In the genomic region with DNA sequence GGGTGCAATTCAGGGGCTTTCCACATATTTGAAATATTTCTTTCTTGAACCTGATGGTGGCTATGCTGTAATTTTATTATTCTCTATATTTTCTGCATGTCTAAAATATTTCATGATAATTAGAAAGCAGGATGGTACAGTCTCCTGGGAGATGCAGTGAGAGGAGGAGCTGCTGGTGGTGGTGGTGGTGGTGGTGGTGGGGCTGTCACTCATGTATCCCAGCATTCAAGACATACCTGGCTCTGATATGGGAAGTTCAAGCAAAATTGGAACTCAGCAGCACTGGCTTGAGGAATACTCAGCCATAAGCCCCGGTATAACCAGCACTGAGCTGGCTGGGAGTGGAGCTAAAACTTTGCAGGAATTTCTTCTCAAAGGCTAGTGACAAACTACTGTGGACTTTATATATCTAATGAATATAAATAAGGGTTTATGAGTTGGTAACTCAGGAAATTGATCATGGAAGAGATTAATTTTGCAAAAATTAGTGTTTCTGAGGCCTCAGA, we compare ENCODE assay signal across 12 cellular contexts.
DNase-seq lines count a peak whose midpoint lies in the region; ATAC-seq and TF ChIP-seq lines count a peak whose summit lies in the region.
"Had no signal": no experiment of that assay in that cellular context is flagged by ENCODE, and none has a peak within 500 bp of the region (broad histone marks: within the 10 kb centered on the region; RNA-seq: fewer than 3 reads in every experiment).

No MANE protein-coding gene starts in this region.

- H4K8ac ChIP-seq in mesenchymal stem cell (ENCODE audit: low read length): no peak overlapping the region

- ATAC-seq in activated B cell treated with CpG ODN at 0.5 μM for 24 hours (ENCODE audit: low read depth) (no peak), HG02981 (IDR thresholded peaks at IDR 0.05; ENCODE audit: unreplicated experiment) (no peak)
- no peak for ATAC-seq in naive thymus-derived CD8-positive, alpha-beta T cell

- H3K14ac ChIP-seq in mesenchymal stem cell (ENCODE audit: low read length in 2 of 2): no peak overlapping the region

- no peaks in the 10 kb centered on the region for H3K79me1 ChIP-seq in mesenchymal stem cell (replicated peaks; ENCODE audit: low read length, poor library complexity, severe bottlenecking)

- intact Hi-C loops in activated B cell treated with CpG ODN at 0.5 μM for 24 hours (cut with micrococcal nuclease): loop anchor here (1.0 kb wide), 7 partner anchors 22 to 358 kb away; partner anchors contain the start of gene PLK1

- peaks cover 0 to 76% (median 9%) of the 10 kb centered on the region in 11 experiments; a peak in 13 of 22 replicates for H3K36me3 ChIP-seq in BLaER1 treated with 17β-estradiol and CSF1 and Interleukin-3, amounts not matched to agents 10 nM and 100 nM
- peaks cover 3% of the 10 kb centered on the region for H3K36me3 ChIP-seq in CD8-positive, alpha-beta memory T cell (ENCODE audit: insufficient read depth, low read length)
- H3K36me3 ChIP-seq in mesenchymal stem cell (ENCODE audit: control insufficient read depth in 1 of 2, insufficient read depth in 2 of 2, low read depth in 1 of 2, low read length in 2 of 2): no peaks in the 10 kb centered on the region
- H3K36me3 ChIP-seq: BE2C had no signal

- peaks cover 23 to 44% (median 39%) of the 10 kb centered on the region in 10 experiments for H3K4me1 ChIP-seq in BLaER1 treated with 17β-estradiol and CSF1 and Interleukin-3, amounts not matched to agents 10 nM and 100 nM
- H3K4me1 ChIP-seq in CD8-positive, alpha-beta memory T cell (ENCODE audit: insufficient read depth, low read length): peaks cover 42% of the 10 kb centered on the region
- H3K4me1 ChIP-seq in mesenchymal stem cell (ENCODE audit: control insufficient read depth, insufficient read depth, low read depth, low read length): no peaks in the 10 kb centered on the region
- H3K4me1 ChIP-seq: BE2C had no signal

- no peak overlapping the region for H2BK120ac ChIP-seq in mesenchymal stem cell (ENCODE audit: low read depth, low read length)

- no peak for TF ChIP-seq CTCF in activated B cell treated with CpG ODN at 0.5 μM for 24 hours (IDR thresholded peaks at IDR 0.05)

- no peak for DNase-seq in CD8-positive, alpha-beta memory T cell
- no peak for DNase-seq in activated B cell treated with CpG ODN at 0.5 μM for 24 hours
- DNase-seq in naive thymus-derived CD8-positive, alpha-beta T cell: no peak
- no peak for DNase-seq in effector CD8-positive, alpha-beta T cell (lab: John Stamatoyannopoulos, UW)
- no peak for DNase-seq in midbrain (lab: John Stamatoyannopoulos, UW)
- DNase-seq in mesenchymal stem cell: no peak
- DNase-seq: NCI-H1092 had no signal

- POLR2A ChIA-PET in CD8-positive, alpha-beta memory T cell (lab: Charles Lee): interaction anchor here (0.7 to 0.9 kb wide), 2 partner anchors 232 to 257 kb away, joined by 3 read pairs; no protein-coding TSS in a partner anchor
- POLR2A ChIA-PET in activated B cell treated with CpG ODN at 0.5 μM for 24 hours (lab: Charles Lee): interaction anchor here (0.6 to 2.4 kb wide), 4 partner anchors 167 to 233 kb away, joined by 3 to 15 read pairs (median 3); no protein-coding TSS in a partner anchor
- POLR2A ChIA-PET in naive thymus-derived CD8-positive, alpha-beta T cell (lab: Charles Lee): interaction anchor here (0.6 to 5.9 kb wide), 5 partner anchors 21 to 235 kb away, joined by 3 to 47 read pairs (median 15); no protein-coding TSS in a partner anchor

- no peak overlapping the region for H3K18ac ChIP-seq in mesenchymal stem cell (ENCODE audit: low read depth in 1 of 2, low read length in 2 of 2)

- peaks cover 0 to 76% (median 0%) of the 10 kb centered on the region in 11 experiments; a peak in 5 of 22 replicates for H4K20me1 ChIP-seq in BLaER1 treated with 17β-estradiol and CSF1 and Interleukin-3, amounts not matched to agents 10 nM and 100 nM

- no peak overlapping the region for H2BK5ac ChIP-seq in mesenchymal stem cell (ENCODE audit: low read depth, low read length, poor library complexity, severe bottlenecking)

- peaks cover 12 to 75% (median 20%) of the 10 kb centered on the region in 3 donors for H3K36me3 Mint-ChIP-seq in CD8-positive, alpha-beta memory T cell
- H3K36me3 Mint-ChIP-seq in activated B cell treated with CpG ODN at 0.5 μM for 24 hours (ENCODE audit: low read depth): peaks cover 69% of the 10 kb centered on the region
- peaks cover 7 to 49% (median 21%) of the 10 kb centered on the region in 3 donors for H3K36me3 Mint-ChIP-seq in naive thymus-derived CD8-positive, alpha-beta T cell

- 69% methylated on average over 1 of the region's 1 CpG for WGBS in mesenchymal stem cell

- H3K9ac ChIP-seq in BLaER1 treated with 17β-estradiol and CSF1 and Interleukin-3, amounts not matched to agents 10 nM and 100 nM: no peak overlapping the region
- H3K9ac ChIP-seq in mesenchymal stem cell (ENCODE audit: low read length): no peak overlapping the region
- H3K9ac ChIP-seq: GM23248 had no signal

- H3K27me3 Mint-ChIP-seq in CD8-positive, alpha-beta memory T cell: no peaks in the 10 kb centered on the region
- no peaks in the 10 kb centered on the region for H3K27me3 Mint-ChIP-seq in activated B cell treated with CpG ODN at 0.5 μM for 24 hours
- H3K27me3 Mint-ChIP-seq in naive thymus-derived CD8-positive, alpha-beta T cell: no peaks in the 10 kb centered on the region

- no peak overlapping the region for H3K4ac ChIP-seq in mesenchymal stem cell (ENCODE audit: low read depth in 1 of 2, low read length in 2 of 2)

- peak overlapping the region in 6 of 8 donors; percentile 47 to 74 (median 66) for H3K27ac Mint-ChIP-seq in CD8-positive, alpha-beta memory T cell
- peak overlapping the region; percentile 70 for H3K27ac Mint-ChIP-seq in activated B cell treated with CpG ODN at 0.5 μM for 24 hours
- H3K27ac Mint-ChIP-seq in naive thymus-derived CD8-positive, alpha-beta T cell: peak overlapping the region; percentile 34 to 91 (median 82)

- no peak overlapping the region for H3K27ac ChIP-seq in BLaER1 treated with 17β-estradiol and CSF1 and Interleukin-3, amounts not matched to agents 10 nM and 100 nM
- H3K27ac ChIP-seq in CD8-positive, alpha-beta memory T cell (ENCODE audit: low read depth, low read length): no peak overlapping the region
- H3K27ac ChIP-seq in mesenchymal stem cell (ENCODE audit: low read length, poor library complexity, severe bottlenecking): no peak overlapping the region
- H3K27ac ChIP-seq: GM23248 had no signal

- H3K9me3 ChIP-seq in BLaER1 treated with 17β-estradiol and CSF1 and Interleukin-3, amounts not matched to agents 10 nM and 100 nM (replicated peaks in 1 of 11): peaks cover 0 to 13% (median 0%) of the 10 kb centered on the region in 11 experiments; a peak in 5 of 22 replicates
- H3K9me3 ChIP-seq in CD8-positive, alpha-beta memory T cell (ENCODE audit: low read length): no peaks in the 10 kb centered on the region
- H3K9me3 ChIP-seq in mesenchymal stem cell (ENCODE audit: control insufficient read depth, low read length): peaks cover 5% of the 10 kb centered on the region
- H3K9me3 ChIP-seq: BE2C had no signal

- peak overlapping the region in 10 of 11 experiments; percentile 0 to 86 (median 70); a peak in 16 of 22 replicates for H3K4me2 ChIP-seq in BLaER1 treated with 17β-estradiol and CSF1 and Interleukin-3, amounts not matched to agents 10 nM and 100 nM
- no peak overlapping the region for H3K4me2 ChIP-seq in mesenchymal stem cell (ENCODE audit: low read length, poor library complexity, severe bottlenecking)

- H2AK5ac ChIP-seq in mesenchymal stem cell (ENCODE audit: low read length, severe bottlenecking): no peak overlapping the region

- H2BK15ac ChIP-seq in mesenchymal stem cell (ENCODE audit: low read depth, poor library complexity, severe bottlenecking): no peak overlapping the region

- no peak overlapping the region for H3K23ac ChIP-seq in mesenchymal stem cell (ENCODE audit: low read length in 2 of 2)

- H4K91ac ChIP-seq in mesenchymal stem cell (ENCODE audit: low read length): no peak overlapping the region

- no peak overlapping the region for H2BK12ac ChIP-seq in mesenchymal stem cell (ENCODE audit: low read length in 2 of 2)

- H3K9me3 Mint-ChIP-seq in CD8-positive, alpha-beta memory T cell: no peaks in the 10 kb centered on the region
- peaks cover 5% of the 10 kb centered on the region for H3K9me3 Mint-ChIP-seq in activated B cell treated with CpG ODN at 0.5 μM for 24 hours
- peaks cover 0 to 16% (median 2%) of the 10 kb centered on the region in 9 donors for H3K9me3 Mint-ChIP-seq in naive thymus-derived CD8-positive, alpha-beta T cell

- H3K4me1 Mint-ChIP-seq in CD8-positive, alpha-beta memory T cell: peaks cover 53 to 71% (median 66%) of the 10 kb centered on the region in 3 donors
- peaks cover 53% of the 10 kb centered on the region for H3K4me1 Mint-ChIP-seq in activated B cell treated with CpG ODN at 0.5 μM for 24 hours
- H3K4me1 Mint-ChIP-seq in naive thymus-derived CD8-positive, alpha-beta T cell: peaks cover 28 to 62% (median 59%) of the 10 kb centered on the region in 4 donors

- no peak overlapping the region; a peak in 1 of 20 replicates for H3K4me3 ChIP-seq in BLaER1 treated with 17β-estradiol and CSF1 and Interleukin-3, amounts not matched to agents 10 nM and 100 nM
- no peak overlapping the region for H3K4me3 ChIP-seq in CD8-positive, alpha-beta memory T cell (ENCODE audit: low read length)
- no peak overlapping the region for H3K4me3 ChIP-seq in mesenchymal stem cell (ENCODE audit: insufficient read depth in 1 of 2, low read depth in 1 of 2, low read length in 2 of 2)
- H3K4me3 ChIP-seq: GM12878, GM23248 had no signal

- CTCF ChIA-PET in CD8-positive, alpha-beta memory T cell (lab: Charles Lee): interaction anchor here (0.8 to 5.8 kb wide), 13 partner anchors 19 to 239 kb away, joined by 3 to 121 read pairs (median 4); no protein-coding TSS in a partner anchor
- CTCF ChIA-PET in activated B cell treated with CpG ODN at 0.5 μM for 24 hours (lab: Charles Lee): interaction anchor here (0.6 to 10.1 kb wide), 19 partner anchors 9 to 469 kb away, joined by 3 to 206 read pairs (median 6); no protein-coding TSS in a partner anchor

- no peak overlapping the region for H2AFZ ChIP-seq in mesenchymal stem cell (ENCODE audit: low read depth, low read length)
- H2AFZ ChIP-seq: GM23248 had no signal

- H3K4me3 Mint-ChIP-seq in CD8-positive, alpha-beta memory T cell: peak overlapping the region in 6 of 7 donors; percentile 73 to 96 (median 78)
- peak overlapping the region; percentile 15 for H3K4me3 Mint-ChIP-seq in activated B cell treated with CpG ODN at 0.5 μM for 24 hours
- peak overlapping the region; percentile 60 to 95 (median 79) for H3K4me3 Mint-ChIP-seq in naive thymus-derived CD8-positive, alpha-beta T cell

- H3K27me3 ChIP-seq in BLaER1 treated with 17β-estradiol and CSF1 and Interleukin-3, amounts not matched to agents 10 nM and 100 nM: no peaks in the 10 kb centered on the region
- H3K27me3 ChIP-seq in CD8-positive, alpha-beta memory T cell (ENCODE audit: insufficient read depth, low read length, poor library complexity, severe bottlenecking): no peaks in the 10 kb centered on the region
- peaks cover 0 to 41% of the 10 kb centered on the region in 2 experiments for H3K27me3 ChIP-seq in mesenchymal stem cell (ENCODE audit: control insufficient read depth in 1 of 2, insufficient read depth in 1 of 2, low read length in 2 of 2)

Comparison
In these comparisons a context has a peak if more than half of its experiments do, and no peak if none do; other contexts are left out.
1. H3K4me3 Mint-ChIP-seq: peak in every context shown above with its lines; median percentile 79 in naive thymus-derived CD8-positive, alpha-beta T cell; 78 in CD8-positive, alpha-beta memory T cell; 15 in activated B cell treated with CpG ODN at 0.5 μM for 24 hours.